Comparison of ENCODE assay signal across 36 cellular contexts in the genomic region with DNA sequence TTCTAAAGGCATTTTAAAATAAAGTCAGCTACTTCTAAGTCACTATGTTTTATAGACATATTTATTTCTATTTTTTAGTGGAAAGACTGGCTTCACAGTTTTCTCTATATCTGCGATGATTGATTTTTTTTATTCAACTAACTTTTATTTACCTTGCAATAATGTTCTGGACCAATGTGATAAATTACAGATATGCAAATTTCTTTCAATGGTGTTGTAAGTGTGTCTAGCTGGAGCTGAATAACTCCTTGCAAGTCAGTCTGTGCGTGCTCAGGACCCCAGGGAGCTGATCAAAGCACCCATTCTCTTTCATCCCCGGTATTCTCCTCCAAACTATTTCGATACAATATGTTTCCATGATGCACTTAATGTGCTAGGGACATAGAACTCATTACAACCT. TPM values are rescaled to one million over a fixed set of nuclear protein-coding genes. Genes with fewer than 3 reads are reported as not detected.
"Had no signal": no experiment of that assay in that cellular context is flagged by ENCODE, and none has a peak within 500 bp of the region (broad histone marks: within the 10 kb centered on the region; RNA-seq: fewer than 3 reads in every experiment).

No MANE protein-coding gene starts in this region.

- H3K27ac Mint-ChIP-seq: activated B cell treated with CpG ODN at 0.5 μM for 24 hours; activated CD4-positive, alpha-beta memory T cell treated with anti-CD3 and anti-CD28 coated beads for 36 hours; activated CD4-positive, alpha-beta T cell treated with anti-CD3 and anti-CD28 coated beads, Interleukin-2, amount 10 ng/mL, durations not matched to agents 24 days and 14 days; activated CD8-positive, alpha-beta memory T cell treated with anti-CD3 and anti-CD28 coated beads, Interleukin-2, amount 10 ng/mL, durations not matched to agents 7 days and 5 days; activated CD8-positive, alpha-beta T cell treated with anti-CD3 and anti-CD28 coated beads for 36 hours; activated naive CD4-positive, alpha-beta T cell treated with anti-CD3 and anti-CD28 coated beads, Interleukin-2, amount 10 ng/mL, durations not matched to agents 7 days and 5 days; activated naive CD4-positive, alpha-beta T cell treated with anti-CD3 and anti-CD28 coated beads, Interleukin-2, amount 50 U/mL, for 24 hours; activated naive CD8-positive, alpha-beta T cell; activated naive CD8-positive, alpha-beta T cell treated with anti-CD3 and anti-CD28 coated beads, Interleukin-2, amount 10 ng/mL, durations not matched to agents 7 days and 5 days; activated naive CD8-positive, alpha-beta T cell treated with anti-CD3 and anti-CD28 coated beads, Interleukin-2, amount 50 U/mL, for 24 hours; activated T-cell treated with anti-CD3 and anti-CD28 coated beads, Interleukin-2, amount 50 U/mL, for 24 hours; activated T-helper 2 cell treated with anti-CD3 and anti-CD28 coated beads, Interferon-gamma antibody, Interleukin-2, Interleukin-4, amounts not matched to agents 10 μg/mL and 5 μg/mL and 100 μg/mL, durations not matched to agents 14 hours and 24 hours and 36 hours; T-helper 1 cell treated with Interleukin-12 subunit alpha and Interleukin-12 subunit beta and Interleukin-4 antibody, amounts not matched to agents 30 μg/mL and 1 μg/mL, for 36 hours; T-helper 2 cell treated with Interferon-gamma antibody and Interleukin-4, amounts not matched to agents 5 μg/mL and 100 μg/mL, for 36 hours had no signal

- H3K4me1 Mint-ChIP-seq: activated B cell treated with CpG ODN at 0.5 μM for 24 hours; activated CD4-positive, alpha-beta T cell treated with anti-CD3 and anti-CD28 coated beads, Interleukin-2, amount 10 ng/mL, durations not matched to agents 24 days and 14 days; activated CD8-positive, alpha-beta memory T cell treated with anti-CD3 and anti-CD28 coated beads, Interleukin-2, amount 10 ng/mL, durations not matched to agents 7 days and 5 days; activated naive CD8-positive, alpha-beta T cell treated with anti-CD3 and anti-CD28 coated beads, Interleukin-2, amount 50 U/mL, for 24 hours had no signal

- H3K4me3 Mint-ChIP-seq: activated B cell treated with CpG ODN at 0.5 μM for 24 hours; activated CD4-positive, alpha-beta memory T cell treated with anti-CD3 and anti-CD28 coated beads for 36 hours; activated CD4-positive, alpha-beta T cell treated with anti-CD3 and anti-CD28 coated beads, Interleukin-2, amount 10 ng/mL, durations not matched to agents 24 days and 14 days; activated CD8-positive, alpha-beta memory T cell treated with anti-CD3 and anti-CD28 coated beads, Interleukin-2, amount 10 ng/mL, durations not matched to agents 7 days and 5 days; activated CD8-positive, alpha-beta T cell treated with anti-CD3 and anti-CD28 coated beads for 36 hours; activated naive CD4-positive, alpha-beta T cell treated with anti-CD3 and anti-CD28 coated beads, Interleukin-2, amount 10 ng/mL, durations not matched to agents 7 days and 5 days; activated naive CD4-positive, alpha-beta T cell treated with anti-CD3 and anti-CD28 coated beads, Interleukin-2, amount 50 U/mL, for 24 hours; activated naive CD8-positive, alpha-beta T cell; activated naive CD8-positive, alpha-beta T cell treated with anti-CD3 and anti-CD28 coated beads, Interleukin-2, amount 10 ng/mL, durations not matched to agents 7 days and 5 days; activated naive CD8-positive, alpha-beta T cell treated with anti-CD3 and anti-CD28 coated beads, Interleukin-2, amount 50 U/mL, for 24 hours; activated T-cell treated with anti-CD3 and anti-CD28 coated beads, Interleukin-2, amount 50 U/mL, for 24 hours; T-helper 1 cell treated with Interleukin-12 subunit alpha and Interleukin-12 subunit beta and Interleukin-4 antibody, amounts not matched to agents 30 μg/mL and 1 μg/mL, for 36 hours; T-helper 2 cell treated with Interferon-gamma antibody and Interleukin-4, amounts not matched to agents 5 μg/mL and 100 μg/mL, for 36 hours had no signal

- DNase-seq: activated B cell treated with CpG ODN at 0.5 μM for 24 hours; activated CD4-positive, alpha-beta memory T cell treated with anti-CD3 and anti-CD28 coated beads for 36 hours; activated CD4-positive, alpha-beta T cell treated with anti-CD3 and anti-CD28 coated beads for 4 hours; activated CD4-positive, alpha-beta T cell treated with anti-CD3 and anti-CD28 coated beads, Interleukin-2, amount 50 U/mL, for 1 hour; activated CD4-positive, alpha-beta T cell treated with anti-CD3 and anti-CD28 coated beads, Interleukin-2, amount 50 U/mL, for 4 hours; activated CD4-positive, CD25-positive, alpha-beta regulatory T cell treated with anti-CD3 and anti-CD28 coated beads, Interleukin-2, amount 50 U/mL, for 72 hours; activated CD8-positive, alpha-beta memory T cell treated with anti-CD3 and anti-CD28 coated beads, Interleukin-2, amount 10 ng/mL, durations not matched to agents 7 days and 5 days; activated CD8-positive, alpha-beta memory T cell treated with anti-CD3 and anti-CD28 coated beads, Interleukin-2, amount 50 U/mL, for 48 hours; activated CD8-positive, alpha-beta T cell treated with anti-CD3 and anti-CD28 coated beads for 36 hours; activated effector memory CD4-positive, alpha-beta T cell treated with Interleukin-2 at 50 U/mL for 16 hours; activated gamma-delta T cell; activated naive CD4-positive, alpha-beta T cell treated with anti-CD3 and anti-CD28 coated beads, Interleukin-2, amount 10 ng/mL, durations not matched to agents 7 days and 5 days; activated naive CD4-positive, alpha-beta T cell treated with Interleukin-2 at 50 U/mL for 16 hours; activated naive CD8-positive, alpha-beta T cell treated with anti-CD3 and anti-CD28 coated beads, Interleukin-2, amount 10 ng/mL, durations not matched to agents 7 days and 5 days; activated naive CD8-positive, alpha-beta T cell treated with anti-CD3 and anti-CD28 coated beads, Interleukin-2, amount 50 U/mL, for 24 hours; activated T-cell treated with anti-CD3 and anti-CD28 coated beads, Interleukin-2, amount 50 U/mL, for 24 hours; activated T-cell treated with anti-CD3 and anti-CD28 coated beads, Interleukin-2, amount 50 U/mL, for 48 hours; amygdala; anterior cingulate cortex; brain microvascular endothelial cell; central memory CD4-positive, alpha-beta T cell; T-helper 1 cell; T-helper 2 cell; T-helper 9 cell had no signal

- H3K4me1 ChIP-seq: ascending aorta, breast epithelium had no signal

- H3K36me3 Mint-ChIP-seq: activated CD4-positive, alpha-beta memory T cell treated with anti-CD3 and anti-CD28 coated beads for 36 hours; activated CD8-positive, alpha-beta memory T cell treated with anti-CD3 and anti-CD28 coated beads, Interleukin-2, amount 10 ng/mL, durations not matched to agents 7 days and 5 days; activated naive CD4-positive, alpha-beta T cell treated with anti-CD3 and anti-CD28 coated beads, Interleukin-2, amount 10 ng/mL, durations not matched to agents 7 days and 5 days; activated naive CD4-positive, alpha-beta T cell treated with anti-CD3 and anti-CD28 coated beads, Interleukin-2, amount 50 U/mL, for 24 hours; activated naive CD8-positive, alpha-beta T cell; activated naive CD8-positive, alpha-beta T cell treated with anti-CD3 and anti-CD28 coated beads, Interleukin-2, amount 10 ng/mL, durations not matched to agents 7 days and 5 days had no signal

- H3K27me3 ChIP-seq: ascending aorta had no signal

- H3K27ac ChIP-seq: ascending aorta, brain microvascular endothelial cell, breast epithelium, VCaP had no signal

- ATAC-seq: activated CD8-positive, alpha-beta memory T cell treated with anti-CD3 and anti-CD28 coated beads, Interleukin-2, amount 10 ng/mL, durations not matched to agents 7 days and 5 days; activated CD8-positive, alpha-beta T cell treated with anti-CD3 and anti-CD28 coated beads for 36 hours; activated naive CD8-positive, alpha-beta T cell treated with anti-CD3 and anti-CD28 coated beads, Interleukin-2, amount 50 U/mL, for 24 hours had no signal

- H3K36me3 ChIP-seq: ascending aorta, brain microvascular endothelial cell, breast epithelium had no signal

- H3K9me3 Mint-ChIP-seq: activated B cell treated with CpG ODN at 0.5 μM for 24 hours; activated CD4-positive, alpha-beta memory T cell treated with anti-CD3 and anti-CD28 coated beads for 36 hours; activated CD4-positive, alpha-beta T cell treated with anti-CD3 and anti-CD28 coated beads, Interleukin-2, amount 10 ng/mL, durations not matched to agents 24 days and 14 days; activated CD8-positive, alpha-beta T cell treated with anti-CD3 and anti-CD28 coated beads for 36 hours; activated naive CD4-positive, alpha-beta T cell treated with anti-CD3 and anti-CD28 coated beads, Interleukin-2, amount 10 ng/mL, durations not matched to agents 7 days and 5 days; activated naive CD4-positive, alpha-beta T cell treated with anti-CD3 and anti-CD28 coated beads, Interleukin-2, amount 50 U/mL, for 24 hours; activated naive CD8-positive, alpha-beta T cell treated with anti-CD3 and anti-CD28 coated beads, Interleukin-2, amount 10 ng/mL, durations not matched to agents 7 days and 5 days; activated naive CD8-positive, alpha-beta T cell treated with anti-CD3 and anti-CD28 coated beads, Interleukin-2, amount 50 U/mL, for 24 hours; activated T-cell treated with anti-CD3 and anti-CD28 coated beads, Interleukin-2, amount 50 U/mL, for 24 hours; activated T-helper 2 cell treated with anti-CD3 and anti-CD28 coated beads, Interferon-gamma antibody, Interleukin-2, Interleukin-4, amounts not matched to agents 10 μg/mL and 5 μg/mL and 100 μg/mL, durations not matched to agents 14 hours and 24 hours and 36 hours; T-helper 1 cell treated with Interleukin-12 subunit alpha and Interleukin-12 subunit beta and Interleukin-4 antibody, amounts not matched to agents 30 μg/mL and 1 μg/mL, for 36 hours; T-helper 2 cell treated with Interferon-gamma antibody and Interleukin-4, amounts not matched to agents 5 μg/mL and 100 μg/mL, for 36 hours had no signal

- H3K9me3 ChIP-seq: ascending aorta, breast epithelium had no signal

- FAIRE-seq: TTC549 had no signal

- H3K4me3 ChIP-seq: ascending aorta, breast epithelium had no signal

RNA-seq across cellular contexts. Expression of a gene that starts 9.7 kb away (rescaled TPM):
- total RNA-seq: activated B cell treated with CpG ODN at 0.5 μM for 24 hours; activated CD4-positive, alpha-beta memory T cell treated with anti-CD3 and anti-CD28 coated beads for 36 hours; activated CD4-positive, alpha-beta T cell treated with anti-CD3 and anti-CD28 coated beads, Interleukin-2, amount 10 ng/mL, durations not matched to agents 24 days and 14 days; activated CD8-positive, alpha-beta memory T cell treated with anti-CD3 and anti-CD28 coated beads, Interleukin-2, amount 10 ng/mL, durations not matched to agents 7 days and 5 days; activated CD8-positive, alpha-beta T cell treated with anti-CD3 and anti-CD28 coated beads for 36 hours; activated naive CD8-positive, alpha-beta T cell treated with anti-CD3 and anti-CD28 coated beads, Interleukin-2, amount 10 ng/mL, durations not matched to agents 7 days and 5 days; activated T-helper 2 cell treated with anti-CD3 and anti-CD28 coated beads, Interferon-gamma antibody, Interleukin-2, Interleukin-4, amounts not matched to agents 10 μg/mL and 5 μg/mL and 100 μg/mL, durations not matched to agents 14 hours and 24 hours and 36 hours; ascending aorta; breast epithelium; cardiac septum; chondrocyte had no signal
